ENCODE assay signal across 9 cellular contexts in genomic region chr6:44224154-44224977, GRCh38. TPM values are rescaled to one million over a fixed set of nuclear protein-coding genes. Genes with fewer than 3 reads are reported as not detected.
DNase-seq lines count a peak whose midpoint lies in the region; ATAC-seq and TF ChIP-seq lines count a peak whose summit lies in the region.
"Had no signal": no experiment of that assay in that cellular context is flagged by ENCODE, and none has a peak within 500 bp of the region (broad histone marks: within the 10 kb centered on the region; RNA-seq: fewer than 3 reads in every experiment).

No MANE protein-coding gene starts in this region.

- peak overlapping the region in 2 of 3 donors; percentile 67 to 91 for H3K27ac Mint-ChIP-seq in CD4-positive, CD25-positive, alpha-beta regulatory T cell
- no peak overlapping the region for H3K27ac Mint-ChIP-seq in central memory CD8-positive, alpha-beta T cell (ENCODE audit: low read depth)

- peak overlapping the region; percentile 56 for H3K4me3 ChIP-seq in CD4-positive, CD25-positive, alpha-beta regulatory T cell (ENCODE audit: low read depth, low read length)
- H3K4me3 ChIP-seq in NT2/D1 (ENCODE audit: insufficient read length, low read depth) (peak overlapping the region; percentile 58), mucosa of descending colon (no peak overlapping the region)

- no peak for DNase-seq in CD4-positive, CD25-positive, alpha-beta regulatory T cell
- DNase-seq in NT2/D1 (ENCODE audit: low read depth, low spot score) (no peak), mucosa of descending colon (no peak), SW480 (ENCODE audit: low spot score) (no peak), sciatic nerve (ENCODE audit: low spot score) (no peak)
- DNase-seq in central memory CD8-positive, alpha-beta T cell (ENCODE audit: low spot score in 2 of 2), result no peak

- H3K36me3 ChIP-seq in CD4-positive, CD25-positive, alpha-beta regulatory T cell (ENCODE audit: control insufficient read depth, insufficient read depth, low read length), result no peaks in the 10 kb centered on the region
- H3K36me3 ChIP-seq in NT2/D1 (ENCODE audit: insufficient read depth, insufficient read length, low read length) (peaks cover 10% of the 10 kb centered on the region), mucosa of descending colon (ENCODE audit: low read depth) (no peaks in the 10 kb centered on the region)

- peaks cover 7% of the 10 kb centered on the region for H3K27me3 Mint-ChIP-seq in CD4-positive, CD25-positive, alpha-beta regulatory T cell
- H3K27me3 Mint-ChIP-seq in central memory CD8-positive, alpha-beta T cell, result no peaks in the 10 kb centered on the region

- H3K27me3 ChIP-seq in CD4-positive, CD25-positive, alpha-beta regulatory T cell (ENCODE audit: control insufficient read depth, insufficient read depth, low read length), result no peaks in the 10 kb centered on the region
- peaks cover 7% of the 10 kb centered on the region for H3K27me3 ChIP-seq in NT2/D1 (ENCODE audit: insufficient read depth, insufficient read length)

- intact Hi-C loops in mucosa of descending colon (cut with DNase I, micrococcal nuclease) (no loop called here), sciatic nerve (cut with DNase I) (no loop called here)

- peaks cover 0 to 1% (median 0%) of the 10 kb centered on the region in 7 donors for H3K9me3 Mint-ChIP-seq in CD4-positive, CD25-positive, alpha-beta regulatory T cell
- H3K9me3 Mint-ChIP-seq in central memory CD8-positive, alpha-beta T cell, result no peaks in the 10 kb centered on the region

- ATAC-seq in CD4-positive, CD25-positive, alpha-beta regulatory T cell (ENCODE audit: low read depth in 2 of 2), result no peak
- peak; percentile 1 for ATAC-seq in GM19455 (IDR thresholded peaks at IDR 0.05; ENCODE audit: unreplicated experiment)
- ATAC-seq in central memory CD8-positive, alpha-beta T cell (replicated peaks; ENCODE audit: extremely low read depth, poor library complexity, severe bottlenecking), result peak; percentile 5
- ATAC-seq in mucosa of descending colon, result peak; percentile 0
- ATAC-seq in GM21367 (IDR thresholded peaks at IDR 0.05; ENCODE audit: unreplicated experiment), result no peak
- ATAC-seq in sciatic nerve, result no peak

- H3K9me3 ChIP-seq in CD4-positive, CD25-positive, alpha-beta regulatory T cell (ENCODE audit: control insufficient read depth in 2 of 2, low read length in 2 of 2), result no peaks in the 10 kb centered on the region
- H3K9me3 ChIP-seq in NT2/D1 (ENCODE audit: insufficient read depth, low read length), result no peaks in the 10 kb centered on the region
- H3K9me3 ChIP-seq in mucosa of descending colon, result no peaks in the 10 kb centered on the region

- no peaks in the 10 kb centered on the region for H3K36me3 Mint-ChIP-seq in CD4-positive, CD25-positive, alpha-beta regulatory T cell
- H3K36me3 Mint-ChIP-seq in central memory CD8-positive, alpha-beta T cell (ENCODE audit: insufficient read depth), result no peaks in the 10 kb centered on the region

- no peak overlapping the region for H3K27ac ChIP-seq in CD4-positive, CD25-positive, alpha-beta regulatory T cell (ENCODE audit: insufficient read depth, low read length, poor library complexity, severe bottlenecking)

- TF ChIP-seq CTCF in mucosa of descending colon (IDR thresholded peaks at IDR 0.05), result no peak

- peak overlapping the region; percentile 82 to 91 (median 85) for H3K4me3 Mint-ChIP-seq in CD4-positive, CD25-positive, alpha-beta regulatory T cell
- peak overlapping the region; percentile 83 for H3K4me3 Mint-ChIP-seq in central memory CD8-positive, alpha-beta T cell

- peaks cover 0 to 32% (median 12%) of the 10 kb centered on the region in 4 donors for H3K4me1 Mint-ChIP-seq in CD4-positive, CD25-positive, alpha-beta regulatory T cell
- H3K4me1 Mint-ChIP-seq in central memory CD8-positive, alpha-beta T cell, result peaks cover 18% of the 10 kb centered on the region

- peaks cover 28% of the 10 kb centered on the region for H3K4me1 ChIP-seq in CD4-positive, CD25-positive, alpha-beta regulatory T cell (ENCODE audit: control insufficient read depth, insufficient read depth, low read length, poor library complexity, severe bottlenecking)
- H3K4me1 ChIP-seq in NT2/D1 (ENCODE audit: insufficient read depth, insufficient read length) (peaks cover 22% of the 10 kb centered on the region), mucosa of descending colon (ENCODE audit: low read depth) (peaks cover 28% of the 10 kb centered on the region)

- peak overlapping the region; percentile 76 for H3K9ac ChIP-seq in NT2/D1 (ENCODE audit: insufficient read length, low read depth)

RNA-seq across cellular contexts. Expression of gene SLC29A1, which starts 1.0 kb away (rescaled TPM):
- 2.6 TPM for total RNA-seq in CD4-positive, CD25-positive, alpha-beta regulatory T cell
- polyA plus RNA-seq in CD4-positive, CD25-positive, alpha-beta regulatory T cell, result 1 to 10 TPM; 3.3 to 6.1 (median 3.9) TPM
- total RNA-seq in mucosa of descending colon, result 100 to 1,000 TPM in 1 of 3 donors, 10 to 100 TPM in 2; 12.9 to 140 (median 14.8) TPM
- total RNA-seq in sciatic nerve, result 71.7 TPM

RNA-seq across cellular contexts. Expression of gene MYMX, which starts 7.6 kb away (rescaled TPM):
- total RNA-seq in CD4-positive, CD25-positive, alpha-beta regulatory T cell, result not detected
- not detected for polyA plus RNA-seq in CD4-positive, CD25-positive, alpha-beta regulatory T cell
- total RNA-seq in mucosa of descending colon (under 1 TPM in 1 of 3 donors, not detected in 2; 0.39 TPM), sciatic nerve (2.1 TPM)
- total RNA-seq: T-helper 2 cell treated with Interferon-gamma antibody and Interleukin-4, amounts not matched to agents 100 ng/mL and 5 ng/mL, for 36 hours had no signal

RNA-seq across cellular contexts. Expression of gene HSP90AB1, which starts 22.5 kb away (rescaled TPM):
- total RNA-seq in CD4-positive, CD25-positive, alpha-beta regulatory T cell, result 399 TPM
- polyA plus RNA-seq in CD4-positive, CD25-positive, alpha-beta regulatory T cell, result 100 to 1,000 TPM; 264 to 426 (median 333) TPM
- total RNA-seq in mucosa of descending colon (100 to 1,000 TPM; 322 to 593 (median 399) TPM), sciatic nerve (470 TPM)

RNA-seq across cellular contexts. Expression of gene SLC35B2, which starts 33.0 kb away (rescaled TPM):
- total RNA-seq in CD4-positive, CD25-positive, alpha-beta regulatory T cell, result 14.8 TPM
- 10 to 100 TPM; 33.0 to 42.4 (median 36.8) TPM for polyA plus RNA-seq in CD4-positive, CD25-positive, alpha-beta regulatory T cell
- total RNA-seq in mucosa of descending colon (10 to 100 TPM; 24.9 to 38.0 (median 31.6) TPM), sciatic nerve (26.8 TPM)

RNA-seq across cellular contexts. Expression of gene NFKBIE, which starts 41.0 kb away (rescaled TPM):
- 53.8 TPM for total RNA-seq in CD4-positive, CD25-positive, alpha-beta regulatory T cell
- polyA plus RNA-seq in CD4-positive, CD25-positive, alpha-beta regulatory T cell, result 1 to 10 TPM; 3.6 to 7.0 (median 6.1) TPM
- total RNA-seq in mucosa of descending colon, result 10 to 100 TPM in 2 of 3 donors, 1 to 10 TPM in 1; 8.7 to 13.4 (median 10.8) TPM
- total RNA-seq in sciatic nerve, result 9.1 TPM

Comparison
In these comparisons a context has a peak if more than half of its experiments do, and no peak if none do; other contexts are left out.
1. ATAC-seq: peak in GM19455 (single experiment), central memory CD8-positive, alpha-beta T cell (single experiment) and mucosa of descending colon (single experiment); none in CD4-positive, CD25-positive, alpha-beta regulatory T cell (0 of 2), GM21367 (single experiment) and sciatic nerve (single experiment).